ENCODE assay signal across 1 cellular context in genomic region chr20:24586523-24586840, GRCh38.
TF ChIP-seq lines count a peak whose summit lies in the region.

No MANE protein-coding gene starts in this region.

TF ChIP-seq in H1, 55 proteins besides CTCF, POLR2A, EP300 and RAD21:
- TF ChIP-seq RFX5 (IDR thresholded peaks at IDR 0.05; ENCODE audit: borderline replicate concordance, low read depth, low read length) (no peak), ZNF274 (IDR thresholded peaks at IDR 0.05; ENCODE audit: borderline replicate concordance, extremely low read depth, low read length) (no peak), BRCA1 (IDR thresholded peaks at IDR 0.05; ENCODE audit: low read depth, low read length) (no peak), POU5F1 (IDR thresholded peaks at IDR 0.05; ENCODE audit: low read depth, low read length) (no peak), MAFK (IDR thresholded peaks at IDR 0.05; ENCODE audit: low read depth, low read length) (no peak), BACH1 (IDR thresholded peaks at IDR 0.05; ENCODE audit: low read length) (no peak), TBP (IDR thresholded peaks at IDR 0.05; ENCODE audit: low read depth, low read length) (no peak), CREB1 (IDR thresholded peaks at IDR 0.05) (no peak), POLR2AphosphoS5 (IDR thresholded peaks at IDR 0.05; ENCODE audit: low read depth, low read length) (no peak), SP1 (IDR thresholded peaks at IDR 0.05; ENCODE audit: low read depth, low read length) (no peak), SP2 (IDR thresholded peaks at IDR 0.05; ENCODE audit: low read length) (no peak), JUN (IDR thresholded peaks at IDR 0.05; ENCODE audit: low read depth, low read length) (no peak), CEBPB (IDR thresholded peaks at IDR 0.05; ENCODE audit: low read depth, low read length) (no peak), HDAC2 (IDR thresholded peaks at IDR 0.05; ENCODE audit: borderline replicate concordance in 1 of 2, low read depth in 2 of 2, low read length in 2 of 2) (no peak), HDAC6 (IDR thresholded peaks at IDR 0.05; ENCODE audit: low read depth, low read length) (no peak), ATF2 (IDR thresholded peaks at IDR 0.05; ENCODE audit: low read length) (no peak)
